8 cellular contexts compared by ENCODE assay signal in the genomic region with DNA sequence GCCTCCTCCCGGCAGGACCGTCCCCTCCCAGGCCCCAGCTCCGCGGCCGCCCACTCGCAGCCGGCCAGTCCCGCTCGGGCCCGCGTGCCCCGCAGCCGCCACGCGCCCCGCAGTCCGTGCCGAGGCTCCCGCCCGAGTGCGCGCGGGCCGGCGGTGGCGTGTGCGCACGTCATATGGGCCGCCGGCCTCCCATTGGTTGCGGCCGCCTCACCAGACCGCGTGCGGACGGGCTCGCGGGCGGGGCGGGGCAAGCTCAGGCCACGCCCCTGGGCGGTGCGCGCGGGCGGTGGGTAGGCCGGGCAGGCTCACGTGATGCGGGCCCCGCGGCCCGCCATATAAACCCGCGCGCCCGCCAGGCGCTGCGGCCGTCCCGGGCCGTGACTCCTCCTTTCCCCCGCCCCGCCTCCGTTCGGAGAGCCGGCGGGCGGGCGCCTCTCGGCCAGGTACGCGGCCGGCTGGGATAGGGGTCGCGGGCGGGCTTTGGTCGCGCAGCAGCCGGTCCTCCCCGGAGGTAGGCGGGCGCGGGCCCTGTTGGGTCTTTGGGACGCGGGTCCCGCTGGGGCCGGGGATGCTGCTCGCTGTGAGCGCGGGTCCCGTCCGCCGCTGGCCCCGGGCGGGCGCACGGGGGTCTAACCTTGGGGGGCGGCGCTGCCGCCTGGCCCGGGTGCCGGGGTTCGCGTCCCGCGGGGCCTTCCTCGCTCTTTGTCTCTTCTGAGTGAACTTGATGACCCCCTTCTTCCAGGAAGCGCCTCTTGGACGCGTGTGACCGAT. TPM values are rescaled to one million over a fixed set of nuclear protein-coding genes. Genes with fewer than 3 reads are reported as not detected.
DNase-seq lines count a peak whose midpoint lies in the region; ATAC-seq, FAIRE-seq and TF ChIP-seq lines count a peak whose summit lies in the region.

A gene (plus strand): TSS at position 362 of the 771 bp plus-strand sequence. CDS start 408 bp downstream, at position 770.

- 1% methylated on average over 44 of the region's 111 CpGs; no CpG with 5 or more reads in 1 of the 2 experiments for WGBS in H1 (ENCODE audit: extremely low coverage in 1 of 2, insufficient coverage in 1 of 2, insufficient read length in 1 of 2, insufficient replicate concordance in 2 of 2, low coverage in 1 of 2, low lambda C conversion rate in 2 of 2, missing lambda C conversion rate in 1 of 2), 2 experiments

- no peak; a peak in 1 of 3 replicates for TF ChIP-seq EP300 in H1 (IDR thresholded peaks at IDR 0.05; ENCODE audit: borderline replicate concordance in 1 of 2, low read depth in 2 of 2, low read length in 2 of 2)

- H3K18ac ChIP-seq in H1 (ENCODE audit: extremely low read depth, low read length), result peak within 1 kb of the TSS; percentile 94

- H4K91ac ChIP-seq in H1 (replicated peaks; ENCODE audit: insufficient read length, low read length), result peak within 1 kb of the TSS; percentile 49

- peak within 1 kb of the TSS; percentile 92 for H3K27ac Mint-ChIP-seq in mesothelial cell of epicardium

- H3K4me3 Mint-ChIP-seq in mesothelial cell of epicardium, result peak within 1 kb of the TSS; percentile 86

- H2BK120ac ChIP-seq in H1 (replicated peaks; ENCODE audit: low read depth, low read length), result peak within 1 kb of the TSS; percentile 81

- H3K36me3 ChIP-seq in H1 (ENCODE audit: control insufficient read depth in 2 of 4, insufficient read depth in 4 of 4, low read length in 3 of 4), result peaks cover 2 to 25% (median 5%) of the 10 kb centered on the region in 4 experiments; a peak in 4 of 8 replicates

- no peak for TF ChIP-seq CTCF in H1 (IDR thresholded peaks at IDR 0.05; ENCODE audit: control extremely low read depth in 1 of 3, insufficient read depth in 1 of 3, low read depth in 1 of 3, low read length in 3 of 3)
- TF ChIP-seq CTCF in mesothelial cell of epicardium (IDR thresholded peaks at IDR 0.05; ENCODE audit: unreplicated experiment), result no peak

- H3K23ac ChIP-seq in H1 (ENCODE audit: insufficient read length), result no peak within 1 kb of the TSS

- DNase-seq in COLO668 (lab: John Stamatoyannopoulos, UW; ENCODE audit: unreplicated experiment), result peak; percentile 94
- peak; percentile 30 for DNase-seq in HS-5 (ENCODE audit: low read depth)
- peak; percentile 75 for DNase-seq in NOMO-1 treated with dmso at 0.1 percent for 144 hours (lab: John Stamatoyannopoulos, UW; ENCODE audit: unreplicated experiment)
- peak; percentile 55 to 88 (median 81) for DNase-seq in activated CD8-positive, alpha-beta memory T cell treated with anti-CD3 and anti-CD28 coated beads for 48 hours (ENCODE audit: low read depth in 2 of 3, low spot score in 2 of 3)
- DNase-seq in H1 (ENCODE audit: low read depth in 1 of 2, low spot score in 2 of 2), result peak; percentile 71 to 93
- DNase-seq in mesothelial cell of epicardium (ENCODE audit: low spot score in 2 of 2, unreplicated experiment in 2 of 2), result peak; percentile 91 to 97
- DNase-seq in stimulated activated CD8-positive, alpha-beta memory T cell treated with anti-CD3 and anti-CD28 coated beads, Interleukin-15, amount 100 ng/mL, for 48 hours (ENCODE audit: low read depth in 2 of 2), result peak; percentile 87 to 92

- H2BK12ac ChIP-seq in H1 (ENCODE audit: low read depth, low read length), result peak within 1 kb of the TSS; percentile 92; the same call in 1 of the 2 replicates

- TF ChIP-seq POLR2A in H1 (IDR thresholded peaks at IDR 0.05; ENCODE audit: control extremely low read depth in 1 of 2, low read depth in 2 of 2, low read length in 2 of 2), result peak; percentile 68 to 79; a peak in 2 of 3 replicates

- POLR2A ChIA-PET in H1 (lab: Charles Lee; ENCODE audit: partially characterized antibody), result interaction anchor here (1.0 to 2.2 kb wide), 5 partner anchors 9 to 288 kb away, joined by 3 to 6 read pairs (median 3); no protein-coding TSS in a partner anchor

- peak within 1 kb of the TSS; percentile 66; the same call in 1 of the 2 replicates for H2AK5ac ChIP-seq in H1 (ENCODE audit: low read depth, low read length)

- peak within 1 kb of the TSS; percentile 93 for H2BK5ac ChIP-seq in H1 (ENCODE audit: low read depth, low read length)

- peaks cover 7% of the 10 kb centered on the region; the same call in 1 of the 2 replicates for H3K79me1 ChIP-seq in H1 (ENCODE audit: low read depth, low read length)

- peak within 1 kb of the TSS; percentile 65 to 77 (median 70) for H3K4me3 ChIP-seq in H1 (ENCODE audit: extremely low read depth in 1 of 4, insufficient read depth in 2 of 4, low read depth in 3 of 4, low read length in 4 of 4)

- H3K27me3 ChIP-seq in H1 (replicated peaks in 1 of 4; ENCODE audit: control insufficient read depth in 3 of 4, extremely low read depth in 1 of 4, insufficient read depth in 3 of 4, low read length in 3 of 4), result no peaks in the 10 kb centered on the region

- peak; percentile 56 for ATAC-seq in GM19468 (IDR thresholded peaks at IDR 0.05; ENCODE audit: extremely low read depth, unreplicated experiment)

- H3K9me3 Mint-ChIP-seq in mesothelial cell of epicardium, result peaks cover 10% of the 10 kb centered on the region

- H4K5ac ChIP-seq in H1 (ENCODE audit: insufficient read length, low read depth, low read length), result peak within 1 kb of the TSS; percentile 50

- peaks cover 14 to 42% of the 10 kb centered on the region in 2 experiments for H3K79me2 ChIP-seq in H1 (ENCODE audit: control insufficient read depth in 1 of 2, insufficient read depth in 2 of 2, low read length in 2 of 2)

- H2BK20ac ChIP-seq in H1 (ENCODE audit: low read length), result peak within 1 kb of the TSS; percentile 82; the same call in 1 of the 2 replicates

- peak within 1 kb of the TSS; percentile 79 for H3K56ac ChIP-seq in H1 (replicated peaks; ENCODE audit: insufficient read length, low read depth, low read length)

- H4K8ac ChIP-seq in H1 (ENCODE audit: extremely low read depth, insufficient read depth, low read length), result peak within 1 kb of the TSS; percentile 96

- H4K20me1 ChIP-seq in H1 (replicated peaks in 1 of 2; ENCODE audit: control insufficient read depth in 1 of 2, insufficient read depth in 2 of 2, low read length in 2 of 2), result peaks cover 14 to 23% of the 10 kb centered on the region in 2 experiments

- no peak within 1 kb of the TSS; the same call in 1 of the 2 replicates for H2AFZ ChIP-seq in H1 (ENCODE audit: low read length)

- peak within 1 kb of the TSS; percentile 76; the same call in 1 of the 2 replicates for H3K27ac ChIP-seq in H1 (ENCODE audit: low read depth, low read length)

- peak within 1 kb of the TSS; percentile 37 to 73 (median 66); a peak in 6 of 7 replicates for H3K9ac ChIP-seq in H1 (replicated peaks in 1 of 4; ENCODE audit: extremely low read depth in 1 of 4, low read depth in 3 of 4, low read length in 3 of 4)

- peak within 1 kb of the TSS; percentile 86 to 98 for H3K4me2 ChIP-seq in H1 (ENCODE audit: insufficient read depth in 1 of 2, low read depth in 2 of 2, low read length in 2 of 2)

- H3K4ac ChIP-seq in H1 (replicated peaks; ENCODE audit: insufficient read length, low read depth, low read length), result peak within 1 kb of the TSS; percentile 89

- no peaks in the 10 kb centered on the region for H3K27me3 Mint-ChIP-seq in mesothelial cell of epicardium (ENCODE audit: low read depth)

- no peak for TF ChIP-seq RAD21 in H1 (IDR thresholded peaks at IDR 0.05 in 1 of 2, conservative IDR thresholded peaks at IDR 0.05 in 1 of 2; ENCODE audit: low read depth in 2 of 2, low read length in 2 of 2)

- H3K9me3 ChIP-seq in H1 (ENCODE audit: insufficient read depth in 2 of 2, low read depth in 1 of 2, low read length in 1 of 2), result no peaks in the 10 kb centered on the region

- CTCF ChIA-PET in H1 (lab: Charles Lee; ENCODE audit: partially characterized antibody), result interaction anchor here (1.4 to 2.3 kb wide), 3 partner anchors 13 to 276 kb away, joined by 3 to 5 read pairs (median 3); no protein-coding TSS in a partner anchor

- peaks cover 12% of the 10 kb centered on the region for H3K23me2 ChIP-seq in H1 (ENCODE audit: low read depth, low read length)

- no peak for FAIRE-seq in H1 (lab: Jason Lieb, UNC)

- H3K4me1 ChIP-seq in H1 (replicated peaks in 1 of 4; ENCODE audit: control insufficient read depth in 3 of 4, insufficient read depth in 4 of 4, low read length in 3 of 4), result peaks cover 7 to 23% (median 14%) of the 10 kb centered on the region in 4 experiments; a peak in 6 of 7 replicates

- peak within 1 kb of the TSS; percentile 40; the same call in 1 of the 2 replicates for H2BK15ac ChIP-seq in H1 (ENCODE audit: low read length)

- H3K4me1 Mint-ChIP-seq in mesothelial cell of epicardium, result peaks cover 40% of the 10 kb centered on the region

- H3K36me3 Mint-ChIP-seq in mesothelial cell of epicardium, result peaks cover 5% of the 10 kb centered on the region

- no peak within 1 kb of the TSS for H3K14ac ChIP-seq in H1 (ENCODE audit: insufficient read length)

TF ChIP-seq in H1, 55 proteins besides CTCF, POLR2A, EP300 and RAD21 (continues in another document):
- TF ChIP-seq TBP (IDR thresholded peaks at IDR 0.05; ENCODE audit: low read depth, low read length), result peak; percentile 77
- TF ChIP-seq, protein P1, sequence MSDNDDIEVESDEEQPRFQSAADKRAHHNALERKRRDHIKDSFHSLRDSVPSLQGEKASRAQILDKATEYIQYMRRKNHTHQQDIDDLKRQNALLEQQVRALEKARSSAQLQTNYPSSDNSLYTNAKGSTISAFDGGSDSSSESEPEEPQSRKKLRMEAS (IDR thresholded peaks at IDR 0.05), result peak; percentile 82
- peak; percentile 95 for TF ChIP-seq KDM4A (IDR thresholded peaks at IDR 0.05; ENCODE audit: low read depth, low read length, severe bottlenecking)
- TF ChIP-seq MAFK (IDR thresholded peaks at IDR 0.05; ENCODE audit: low read depth, low read length), result no peak
- TF ChIP-seq TAF1 (IDR thresholded peaks at IDR 0.05; ENCODE audit: low read depth, low read length), result peak; percentile 56; the same call in 1 of the 2 replicates
- TF ChIP-seq, protein P2, sequence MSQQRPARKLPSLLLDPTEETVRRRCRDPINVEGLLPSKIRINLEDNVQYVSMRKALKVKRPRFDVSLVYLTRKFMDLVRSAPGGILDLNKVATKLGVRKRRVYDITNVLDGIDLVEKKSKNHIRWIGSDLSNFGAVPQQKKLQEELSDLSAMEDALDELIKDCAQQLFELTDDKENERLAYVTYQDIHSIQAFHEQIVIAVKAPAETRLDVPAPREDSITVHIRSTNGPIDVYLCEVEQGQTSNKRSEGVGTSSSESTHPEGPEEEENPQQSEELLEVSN (IDR thresholded peaks at IDR 0.05), result peak; percentile 50
- no peak for TF ChIP-seq NANOG (IDR thresholded peaks at IDR 0.05; ENCODE audit: insufficient read depth, low read depth, low read length, poor library complexity, severe bottlenecking)

RNA-seq across cellular contexts. Expression of the gene that starts here (rescaled TPM):
- 40.0 and 44.7 TPM in 2 replicates for total RNA-seq in H1 (2021; fragmentation: NEBNext Ultra II Directional; extraction: Animal tissue kit (Norgen Biotek cat#: 25700))
- 58.4 and 68.1 TPM in 2 replicates for polyA plus RNA-seq in H1 (2011; rRNA removed)
- polyA plus RNA-seq in H1 (2011; cell fraction: cytosol; rRNA removed), result 47.8 TPM
- 41.8 TPM for polyA plus RNA-seq in H1 (2011; cell fraction: nucleus; rRNA removed)
- polyA plus RNA-seq in H1 (2012, experiment 1 of 2), result 32.4 to 45.3 TPM (median 36.5 TPM) in 4 replicates
- polyA plus RNA-seq in H1 (2012, experiment 2 of 2), result 27.0 TPM
- polyA plus RNA-seq in H1 (2013, experiment 1 of 2), result 102 TPM
- polyA plus RNA-seq in H1 (2013, experiment 2 of 2), result 129 TPM
- 42.3 and 43.0 TPM in 2 replicates for polyA minus RNA-seq in H1 (2011; rRNA and poly(A)+ RNA removed)
- polyA minus RNA-seq in H1 (2011; cell fraction: cytosol; rRNA and poly(A)+ RNA removed), result 48.4 TPM
- 47.7 TPM for polyA minus RNA-seq in H1 (2011; cell fraction: nucleus; rRNA and poly(A)+ RNA removed)
- 38.2 to 44.3 TPM (median 39.1 TPM) in 3 replicates for total RNA-seq in mesothelial cell of epicardium

Comparison
In these comparisons a context has a peak if more than half of its experiments do, and no peak if none do; other contexts are left out.
1. Peak in every context shown above with its lines: DNase-seq, ATAC-seq, H3K4me3 ChIP-seq and H3K27ac ChIP-seq.
2. DNase-seq: peak in every context shown above with its lines; median percentile 94 in COLO668; 94 in mesothelial cell of epicardium; 90 in stimulated activated CD8-positive, alpha-beta memory T cell treated with anti-CD3 and anti-CD28 coated beads, Interleukin-15, amount 100 ng/mL, for 48 hours; 82 in H1; 81 in activated CD8-positive, alpha-beta memory T cell treated with anti-CD3 and anti-CD28 coated beads for 48 hours; 75 in NOMO-1 treated with dmso at 0.1 percent for 144 hours; 30 in HS-5.